Comparison of ENCODE assay signal across 8 cellular contexts in the genomic region with DNA sequence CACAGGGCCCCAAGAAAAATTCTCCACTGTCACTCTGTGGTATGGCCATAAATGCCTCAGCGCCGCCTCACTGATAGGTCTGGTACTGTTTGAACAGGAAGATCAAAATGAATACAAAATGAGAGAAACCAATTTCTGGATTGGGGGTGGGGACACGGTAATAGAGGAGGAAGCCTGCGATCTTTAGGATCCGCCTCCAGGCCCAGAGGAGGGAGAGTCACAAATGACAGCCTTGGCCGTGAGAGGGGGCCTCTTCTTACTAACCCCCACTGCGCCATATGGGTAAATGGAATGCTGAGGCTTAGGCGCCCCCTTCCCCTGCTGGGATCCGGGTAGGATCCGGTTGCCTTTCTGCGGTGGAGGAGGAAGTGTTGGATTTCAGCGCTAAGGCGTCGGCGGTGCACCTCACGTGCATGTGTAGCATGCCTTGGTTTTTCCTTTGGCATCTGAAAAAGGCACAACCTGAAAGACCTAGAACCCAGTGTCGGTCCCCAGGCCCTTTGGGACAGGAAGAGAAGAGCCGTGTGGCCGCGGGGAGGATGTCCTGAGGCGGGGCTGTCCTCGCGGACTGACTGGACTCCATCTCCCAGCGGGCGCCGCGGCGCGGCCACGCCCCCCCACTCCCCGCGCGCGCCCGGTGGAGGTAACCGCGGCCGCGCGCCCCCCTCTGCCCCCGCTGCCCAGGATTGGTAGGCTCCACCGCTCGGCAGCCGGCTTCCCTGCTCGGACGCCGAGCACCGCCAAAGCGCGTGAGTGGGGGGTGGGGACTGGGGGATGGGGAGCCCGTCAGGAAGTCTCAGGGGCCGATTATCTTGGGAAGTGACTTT. TPM values are rescaled to one million over a fixed set of nuclear protein-coding genes. Genes with fewer than 3 reads are reported as not detected.
DNase-seq lines count a peak whose midpoint lies in the region; ATAC-seq and TF ChIP-seq lines count a peak whose summit lies in the region.

No MANE protein-coding gene starts in this region.

- H3K36me3 Mint-ChIP-seq in T-helper 17 cell (ENCODE audit: low read depth), result no peaks in the 10 kb centered on the region

- 3 to 5% (median 5%) methylated on average over 31 to 52 of the region's 52 CpGs for WGBS in psoas muscle, 3 donors
- 1% methylated on average over 52 of the region's 52 CpGs for WGBS in urinary bladder

- in situ Hi-C loops in GM13977 (cut with MboI; ENCODE audit: low pct_unique_long_range_greater_than_20kb, low sequenced_read_pairs, unreplicated experiment), result no loop called here

- peak overlapping the region; percentile 98 for H3K27ac Mint-ChIP-seq in T-helper 17 cell

- intact Hi-C loops in left ventricle myocardium superior (cut with micrococcal nuclease), result no loop called here
- intact Hi-C loops in psoas muscle (cut with DNase I), result loop anchor here in 1 of 2 donors (10.0 kb wide), 1 partner anchor 374 kb away; no protein-coding TSS in a partner anchor

- H3K27ac ChIP-seq in psoas muscle (peak overlapping the region; percentile 96), urinary bladder (ENCODE audit: low read depth) (peak overlapping the region; percentile 88)

- ATAC-seq in HG02884 (IDR thresholded peaks at IDR 0.05; ENCODE audit: unreplicated experiment), result peak; percentile 34
- ATAC-seq in T-helper 17 cell, result peak; percentile 69
- peak; percentile 88 for ATAC-seq in left ventricle myocardium superior
- ATAC-seq in psoas muscle, result peak; percentile 89 to 90 (median 90)

- H3K36me3 ChIP-seq in psoas muscle (ENCODE audit: insufficient read depth in 1 of 2, low read depth in 1 of 2) (peaks cover 0 to 10% of the 10 kb centered on the region in 2 donors), urinary bladder (ENCODE audit: insufficient read depth) (no peaks in the 10 kb centered on the region)

- TF ChIP-seq CTCF in GM13977 (IDR thresholded peaks at IDR 0.05; ENCODE audit: extremely low read depth, insufficient read depth, missing control alignments) (no peak), psoas muscle (IDR thresholded peaks at IDR 0.05) (no peak)

- H3K9me3 ChIP-seq in T-helper 17 cell (ENCODE audit: control insufficient read depth, low read length, poor library complexity, severe bottlenecking), result no peaks in the 10 kb centered on the region
- H3K9me3 ChIP-seq in psoas muscle, result no peaks in the 10 kb centered on the region

- no peaks in the 10 kb centered on the region for H3K27me3 Mint-ChIP-seq in T-helper 17 cell

- H3K4me1 ChIP-seq in psoas muscle, result peaks cover 46% of the 10 kb centered on the region
- no peaks in the 10 kb centered on the region for H3K4me1 ChIP-seq in urinary bladder (ENCODE audit: insufficient read depth)

- peak overlapping the region; percentile 88 for H3K4me3 ChIP-seq in psoas muscle
- peak overlapping the region; percentile 88 for H3K4me3 ChIP-seq in urinary bladder (ENCODE audit: low read depth, low read length)

- peak overlapping the region; percentile 92 for H3K4me3 Mint-ChIP-seq in T-helper 17 cell

- peak; percentile 95 for DNase-seq in GM13977 (ENCODE audit: low spot score)
- DNase-seq in NCI-H1694 (lab: John Stamatoyannopoulos, UW), result peak; percentile 43
- DNase-seq in T-helper 17 cell, result peak; percentile 77 to 81 (median 81)
- peak in 55 of 56 donors; percentile 60 to 93 (median 85) for DNase-seq in amygdala (lab: John Stamatoyannopoulos, UW)
- DNase-seq in left ventricle myocardium superior, result peak; percentile 96
- peak; percentile 93 to 96 for DNase-seq in psoas muscle

- H3K27me3 ChIP-seq in psoas muscle (ENCODE audit: insufficient read depth in 3 of 3, low read length in 2 of 3), result no peaks in the 10 kb centered on the region

- H3K4me1 Mint-ChIP-seq in T-helper 17 cell, result peaks cover 39% of the 10 kb centered on the region

RNA-seq across cellular contexts. Expression of a gene that starts 0.7 kb away (rescaled TPM):
- total RNA-seq in T-helper 17 cell, result 100 to 1,000 TPM; 155 to 209 TPM
- 46.4 TPM for total RNA-seq in left ventricle myocardium superior
- total RNA-seq in psoas muscle, result 10 to 100 TPM; 17.5 to 33.6 (median 25.6) TPM
- 10 to 100 TPM; 11.5 to 32.0 (median 17.8) TPM for polyA plus RNA-seq in psoas muscle
- 28.9 TPM for total RNA-seq in urinary bladder
- polyA plus RNA-seq in urinary bladder, result 32.9 TPM

RNA-seq across cellular contexts. Expression of a gene that starts 11.4 kb away (rescaled TPM):
- 1 to 10 TPM; 2.2 to 4.3 TPM for total RNA-seq in T-helper 17 cell
- 15.6 TPM for total RNA-seq in left ventricle myocardium superior
- 10 to 100 TPM in 1 of 4 donors, 1 to 10 TPM in 3; 3.9 to 12.6 (median 5.2) TPM for total RNA-seq in psoas muscle
- 1 to 10 TPM; 6.2 to 9.3 (median 7.6) TPM for polyA plus RNA-seq in psoas muscle
- 16.8 TPM for total RNA-seq in urinary bladder
- 43.3 TPM for polyA plus RNA-seq in urinary bladder

RNA-seq across cellular contexts. Expression of a gene that starts 20.6 kb away (rescaled TPM):
- total RNA-seq in T-helper 17 cell (10 to 100 TPM; 19.6 to 23.1 TPM), left ventricle myocardium superior (20.3 TPM), psoas muscle (10 to 100 TPM in 3 of 4 donors, 1 to 10 TPM in 1; 7.1 to 17.8 (median 15.3) TPM), urinary bladder (24.5 TPM)
- polyA plus RNA-seq in psoas muscle (10 to 100 TPM; 13.1 to 19.0 (median 18.5) TPM), urinary bladder (28.6 TPM)

RNA-seq across cellular contexts. Expression of a gene that starts 54.4 kb away (rescaled TPM):
- 10 to 100 TPM; 75.3 to 77.0 TPM for total RNA-seq in T-helper 17 cell
- 9.5 TPM for total RNA-seq in left ventricle myocardium superior
- total RNA-seq in psoas muscle, result 1 to 10 TPM; 5.1 to 9.3 (median 6.9) TPM
- 10 to 100 TPM in 1 of 3 donors, 1 to 10 TPM in 2; 3.8 to 11.5 (median 4.3) TPM for polyA plus RNA-seq in psoas muscle
- total RNA-seq in urinary bladder, result 11.9 TPM
- 23.8 TPM for polyA plus RNA-seq in urinary bladder

Comparison
In these comparisons a context has a peak if more than half of its experiments do, and no peak if none do; other contexts are left out.
1. Peak in every context shown above with its lines: DNase-seq, ATAC-seq, H3K4me3 ChIP-seq and H3K27ac ChIP-seq.
2. DNase-seq: peak in every context shown above with its lines; median percentile 96 in left ventricle myocardium superior; 95 in GM13977; 94 in psoas muscle; 85 in amygdala; 81 in T-helper 17 cell; 43 in NCI-H1694.
3. ATAC-seq: peak in every context shown above with its lines; median percentile 90 in psoas muscle; 88 in left ventricle myocardium superior; 69 in T-helper 17 cell; 34 in HG02884.